In genomic region chr6:2768125-2768524, GRCh38 we compare ENCODE assay signal across 10 cellular contexts. TPM values are rescaled to one million over a fixed set of nuclear protein-coding genes. Genes with fewer than 3 reads are reported as not detected.
DNase-seq lines count a peak whose midpoint lies in the region; ATAC-seq and TF ChIP-seq lines count a peak whose summit lies in the region.
"Had no signal": no experiment of that assay in that cellular context is flagged by ENCODE, and none has a peak within 500 bp of the region (broad histone marks: within the 10 kb centered on the region; RNA-seq: fewer than 3 reads in every experiment).

No MANE protein-coding gene starts in this region.

- peaks cover 50% of the 10 kb centered on the region for H3K4me1 Mint-ChIP-seq in activated CD4-positive, alpha-beta T cell treated with anti-CD3 and anti-CD28 coated beads for 36 hours
- peaks cover 53 to 63% (median 63%) of the 10 kb centered on the region in 3 donors for H3K4me1 Mint-ChIP-seq in T-cell
- H3K4me1 Mint-ChIP-seq in stimulated activated effector memory CD8-positive, alpha-beta T cell treated with anti-CD3 and anti-CD28 coated beads, Interleukin-12 subunit alpha, Interleukin-12 subunit beta, amount 100 ng/mL, for 72 hours, result peaks cover 46% of the 10 kb centered on the region

- POLR2A ChIA-PET in activated CD4-positive, alpha-beta T cell treated with anti-CD3 and anti-CD28 coated beads for 36 hours (lab: Charles Lee), result interaction anchor here (0.5 to 1.4 kb wide), 3 partner anchors 8 to 74 kb away, joined by 3 to 4 read pairs (median 3); partner anchors contain the start of gene SERPINB1
- POLR2A ChIA-PET in T-cell (lab: Charles Lee), result no interaction called here

- peak overlapping the region; percentile 61 for H3K27ac Mint-ChIP-seq in activated CD4-positive, alpha-beta T cell treated with anti-CD3 and anti-CD28 coated beads for 36 hours
- no peak overlapping the region for H3K27ac Mint-ChIP-seq in T-cell
- H3K27ac Mint-ChIP-seq in stimulated activated effector memory CD8-positive, alpha-beta T cell treated with anti-CD3 and anti-CD28 coated beads, Interleukin-12 subunit alpha, Interleukin-12 subunit beta, amount 100 ng/mL, for 72 hours, result no peak overlapping the region

- DNase-seq in activated CD4-positive, alpha-beta T cell treated with anti-CD3 and anti-CD28 coated beads for 36 hours, result no peak
- no peak for DNase-seq in activated CD4-positive, alpha-beta T cell treated with anti-CD3 and anti-CD28 coated beads for 1 hour
- DNase-seq in T-cell, result no peak
- DNase-seq in fibroblast of pulmonary artery (ENCODE audit: low read depth), result no peak
- no peak for DNase-seq in stimulated activated effector memory CD8-positive, alpha-beta T cell treated with anti-CD3 and anti-CD28 coated beads, Interleukin-12 subunit alpha, Interleukin-12 subunit beta, amount 100 ng/mL, for 72 hours (ENCODE audit: low spot score in 2 of 2)
- DNase-seq: NCI-H524 treated with DMSO at 0.1 percent for 48 hours had no signal

- intact Hi-C loops in activated CD4-positive, alpha-beta T cell treated with anti-CD3 and anti-CD28 coated beads for 36 hours (cut with DNase I, micrococcal nuclease), result loop anchor here (5.0 kb wide), 2 partner anchors 284 to 521 kb away; partner anchors contain the start of gene GMDS (in 1 of the 2)

- CTCF ChIA-PET in activated CD4-positive, alpha-beta T cell treated with anti-CD3 and anti-CD28 coated beads for 36 hours (lab: Charles Lee), result interaction anchor here (0.5 to 5.9 kb wide), 16 partner anchors 9 to 300 kb away, joined by 3 to 38 read pairs (median 6); partner anchors contain the start of genes MYLK4, RIPK1 and SERPINB1
- CTCF ChIA-PET in T-cell (lab: Charles Lee), result interaction anchor here (0.6 to 2.2 kb wide), 9 partner anchors 17 to 359 kb away, joined by 3 to 9 read pairs (median 5); partner anchors contain the start of genes MYLK4 (in 1 of the 2) and SERPINB1 (in 1 of the 2)

- peak overlapping the region; percentile 94 for H3K4me3 Mint-ChIP-seq in activated CD4-positive, alpha-beta T cell treated with anti-CD3 and anti-CD28 coated beads for 36 hours
- H3K4me3 Mint-ChIP-seq in T-cell, result peak overlapping the region; percentile 88 to 93 (median 89)
- H3K4me3 Mint-ChIP-seq in stimulated activated effector memory CD8-positive, alpha-beta T cell treated with anti-CD3 and anti-CD28 coated beads, Interleukin-12 subunit alpha, Interleukin-12 subunit beta, amount 100 ng/mL, for 72 hours, result peak overlapping the region; percentile 85

- H3K9me3 Mint-ChIP-seq in activated CD4-positive, alpha-beta T cell treated with anti-CD3 and anti-CD28 coated beads for 36 hours (ENCODE audit: low read depth), result no peaks in the 10 kb centered on the region
- no peaks in the 10 kb centered on the region for H3K9me3 Mint-ChIP-seq in T-cell
- no peaks in the 10 kb centered on the region for H3K9me3 Mint-ChIP-seq in stimulated activated effector memory CD8-positive, alpha-beta T cell treated with anti-CD3 and anti-CD28 coated beads, Interleukin-12 subunit alpha, Interleukin-12 subunit beta, amount 100 ng/mL, for 72 hours

- H3K4me3 ChIP-seq in fibroblast of pulmonary artery (replicated peaks; ENCODE audit: low read depth, low read length), result peak overlapping the region; percentile 90

- no peaks in the 10 kb centered on the region for H3K27me3 Mint-ChIP-seq in activated CD4-positive, alpha-beta T cell treated with anti-CD3 and anti-CD28 coated beads for 36 hours
- no peaks in the 10 kb centered on the region for H3K27me3 Mint-ChIP-seq in T-cell

- TF ChIP-seq CTCF in fibroblast of pulmonary artery (IDR thresholded peaks at IDR 0.05; ENCODE audit: low read length, missing control alignments), result no peak

- peaks cover 43% of the 10 kb centered on the region for H3K36me3 Mint-ChIP-seq in activated CD4-positive, alpha-beta T cell treated with anti-CD3 and anti-CD28 coated beads for 36 hours (ENCODE audit: low read depth)
- peaks cover 19% of the 10 kb centered on the region for H3K36me3 Mint-ChIP-seq in T-cell
- peaks cover 68% of the 10 kb centered on the region for H3K36me3 Mint-ChIP-seq in stimulated activated effector memory CD8-positive, alpha-beta T cell treated with anti-CD3 and anti-CD28 coated beads, Interleukin-12 subunit alpha, Interleukin-12 subunit beta, amount 100 ng/mL, for 72 hours

- ATAC-seq in activated CD4-positive, alpha-beta T cell treated with anti-CD3 and anti-CD28 coated beads for 36 hours, result no peak
- ATAC-seq in T-cell (replicated peaks in 1 of 4) (no peak), HG03196 (IDR thresholded peaks at IDR 0.05; ENCODE audit: unreplicated experiment) (no peak), HG03354 (IDR thresholded peaks at IDR 0.05; ENCODE audit: poor library complexity, severe bottlenecking, unreplicated experiment) (no peak), GM21737 (IDR thresholded peaks at IDR 0.05; ENCODE audit: unreplicated experiment) (no peak)
- no peak for ATAC-seq in stimulated activated effector memory CD8-positive, alpha-beta T cell treated with anti-CD3 and anti-CD28 coated beads, Interleukin-12 subunit alpha, Interleukin-12 subunit beta, amount 100 ng/mL, for 72 hours
- ATAC-seq: sciatic nerve had no signal

RNA-seq across cellular contexts. Expression of gene WRNIP1, which starts 2.9 kb away (rescaled TPM):
- 10 to 100 TPM; 41.6 to 42.3 TPM for total RNA-seq in activated CD4-positive, alpha-beta T cell treated with anti-CD3 and anti-CD28 coated beads for 36 hours
- total RNA-seq in T-cell, result 10 to 100 TPM; 30.1 to 46.1 (median 41.1) TPM

RNA-seq across cellular contexts. Expression of gene MYLK4, which starts 17.4 kb away (rescaled TPM):
- total RNA-seq in activated CD4-positive, alpha-beta T cell treated with anti-CD3 and anti-CD28 coated beads for 36 hours, result under 1 TPM; 0.12 to 0.16 TPM
- 1 to 10 TPM in 3 of 5 donors, under 1 TPM in 2; 0.58 to 1.4 (median 1.0) TPM for total RNA-seq in T-cell
